In genomic region chr11:65916391-65916790, GRCh38 we compare ENCODE assay signal across 11 cellular contexts. TPM values are rescaled to one million over a fixed set of nuclear protein-coding genes. Genes with fewer than 3 reads are reported as not detected.
DNase-seq lines count a peak whose midpoint lies in the region; ATAC-seq and TF ChIP-seq lines count a peak whose summit lies in the region.
"Had no signal": no experiment of that assay in that cellular context is flagged by ENCODE, and none has a peak within 500 bp of the region (broad histone marks: within the 10 kb centered on the region; RNA-seq: fewer than 3 reads in every experiment).

No MANE protein-coding gene starts in this region.

- H4K20me1 ChIP-seq in DND-41 (ENCODE audit: insufficient read depth, low read length): peaks cover 15% of the 10 kb centered on the region

- H3K36me3 ChIP-seq in DND-41 (ENCODE audit: insufficient read depth, low read length) (peaks cover 29% of the 10 kb centered on the region), SJCRH30 (no peaks in the 10 kb centered on the region), esophagus squamous epithelium (peaks cover 0 to 16% (median 0%) of the 10 kb centered on the region in 3 donors), sigmoid colon (peaks cover 0 to 15% (median 0%) of the 10 kb centered on the region in 4 donors)

- H3K4me2 ChIP-seq in DND-41 (ENCODE audit: insufficient read depth, low read length): peak overlapping the region; percentile 98; the same call in 1 of the 2 replicates

- DNase-seq in DND-41: no peak
- DNase-seq in SJCRH30: no peak
- DNase-seq in esophagus squamous epithelium (lab: John Stamatoyannopoulos, UW): no peak
- DNase-seq in sigmoid colon: no peak
- DNase-seq in pons (ENCODE audit: low spot score): no peak
- DNase-seq in SIG-M5 treated with dmso at 0.1 percent for 504 hours (lab: John Stamatoyannopoulos, UW; ENCODE audit: unreplicated experiment): no peak
- DNase-seq in NCI-H345 treated with DMSO at 0.1 percent for 48 hours (lab: John Stamatoyannopoulos, UW; ENCODE audit: unreplicated experiment): no peak
- DNase-seq: activated effector memory CD4-positive, alpha-beta T cell treated with anti-CD3 and anti-CD28 coated beads, Interleukin-2, amount 50 U/mL, for 16 hours; OCI-M1 had no signal

- peaks cover 36% of the 10 kb centered on the region for H3K79me2 ChIP-seq in DND-41 (ENCODE audit: insufficient read depth, low read length)

- H3K9ac ChIP-seq in DND-41 (ENCODE audit: low read depth, low read length): peak overlapping the region; percentile 99; the same call in 1 of the 2 replicates
- H3K9ac ChIP-seq: KMS-11 had no signal

- no peak overlapping the region for H3K27ac ChIP-seq in DND-41 (ENCODE audit: low read length)
- peak overlapping the region; percentile 71 for H3K27ac ChIP-seq in SJCRH30
- H3K27ac ChIP-seq in esophagus squamous epithelium: peak overlapping the region; percentile 94 to 99 (median 98)
- H3K27ac ChIP-seq in sigmoid colon: peak overlapping the region; percentile 94 to 99 (median 96)
- H3K27ac ChIP-seq: KMS-11 had no signal

- H3K27me3 ChIP-seq in DND-41 (ENCODE audit: insufficient read depth, low read length, poor library complexity): no peaks in the 10 kb centered on the region
- H3K27me3 ChIP-seq in SJCRH30: no peaks in the 10 kb centered on the region
- no peaks in the 10 kb centered on the region for H3K27me3 ChIP-seq in esophagus squamous epithelium
- no peaks in the 10 kb centered on the region for H3K27me3 ChIP-seq in sigmoid colon

- 48 to 80% methylated on average over 3 of the region's 7 CpGs for WGBS in esophagus squamous epithelium, 2 donors
- WGBS in sigmoid colon, 2 donors: 81% methylated on average over 7 of the region's 7 CpGs

- H3K9me3 ChIP-seq in DND-41 (ENCODE audit: insufficient read depth, low read length, severe bottlenecking) (no peaks in the 10 kb centered on the region), SJCRH30 (replicated peaks) (no peaks in the 10 kb centered on the region), esophagus squamous epithelium (no peaks in the 10 kb centered on the region), sigmoid colon (no peaks in the 10 kb centered on the region)

- H3K4me1 ChIP-seq in DND-41 (ENCODE audit: insufficient read depth, low read length): peaks cover 33% of the 10 kb centered on the region
- peaks cover 53% of the 10 kb centered on the region for H3K4me1 ChIP-seq in SJCRH30
- H3K4me1 ChIP-seq in esophagus squamous epithelium: peaks cover 65 to 86% (median 70%) of the 10 kb centered on the region in 3 donors
- H3K4me1 ChIP-seq in sigmoid colon: peaks cover 0 to 68% (median 62%) of the 10 kb centered on the region in 4 donors

- H3K4me3 ChIP-seq in DND-41 (ENCODE audit: low read depth in 1 of 2, low read length in 2 of 2): no peak overlapping the region
- no peak overlapping the region; the same call in 1 of the 2 replicates for H3K4me3 ChIP-seq in SJCRH30
- H3K4me3 ChIP-seq in esophagus squamous epithelium: peak overlapping the region in 2 of 4 donors; percentile 1 to 98
- no peak overlapping the region for H3K4me3 ChIP-seq in sigmoid colon

- intact Hi-C loops in esophagus squamous epithelium (cut with DNase I) (no loop called here), sigmoid colon (cut with DNase I) (loop anchor here (5.0 kb wide), 1 partner anchor 59 kb away; the partner anchor contains the start of gene CFL1)

- no peak for TF ChIP-seq POLR2A in esophagus squamous epithelium (IDR thresholded peaks at IDR 0.05)
- TF ChIP-seq POLR2A in sigmoid colon (IDR thresholded peaks at IDR 0.05): no peak

- TF ChIP-seq EP300 in sigmoid colon (IDR thresholded peaks at IDR 0.05): no peak

- H2AFZ ChIP-seq in DND-41 (ENCODE audit: low read depth, low read length): no peak overlapping the region

- ATAC-seq in DND-41 (ENCODE audit: insufficient read depth, low read depth) (no peak), HG03159 (IDR thresholded peaks at IDR 0.05; ENCODE audit: unreplicated experiment) (no peak)

- TF ChIP-seq CTCF in DND-41 (IDR thresholded peaks at IDR 0.05; ENCODE audit: borderline replicate concordance, extremely low read depth, low read length, poor library complexity, severe bottlenecking) (no peak), esophagus squamous epithelium (IDR thresholded peaks at IDR 0.05) (no peak), sigmoid colon (IDR thresholded peaks at IDR 0.05) (no peak)

RNA-seq across cellular contexts. Expression of gene C11orf68, which starts 2.5 kb away (rescaled TPM):
- total RNA-seq in SJCRH30 (2014; rRNA removed; shearing (Covaris generic)): 9.2 and 10.3 TPM in 2 replicates
- total RNA-seq in esophagus squamous epithelium (10 to 100 TPM in 2 of 4 donors, 1 to 10 TPM in 2; 5.8 to 15.6 (median 10.6) TPM), sigmoid colon (10 to 100 TPM; 22.1 to 36.3 (median 23.9) TPM)
- 10 to 100 TPM; 23.4 to 26.1 (median 24.0) TPM for polyA plus RNA-seq in sigmoid colon

RNA-seq across cellular contexts. Expression of gene DRAP1, which starts 2.8 kb away (rescaled TPM):
- total RNA-seq in SJCRH30 (2014; rRNA removed; shearing (Covaris generic)): 72.7 and 77.7 TPM in 2 replicates
- total RNA-seq in esophagus squamous epithelium (100 to 1,000 TPM in 1 of 4 donors, 10 to 100 TPM in 3; 69.6 to 138 (median 76.8) TPM), sigmoid colon (100 to 1,000 TPM in 1 of 4 donors, 10 to 100 TPM in 3; 58.9 to 115 (median 79.2) TPM)
- polyA plus RNA-seq in sigmoid colon: 10 to 100 TPM; 61.5 to 87.1 (median 77.5) TPM

RNA-seq across cellular contexts. Expression of gene FOSL1, which starts 16.2 kb away (rescaled TPM):
- 1.5 and 1.9 TPM in 2 replicates for total RNA-seq in SJCRH30 (2014; rRNA removed; shearing (Covaris generic))
- total RNA-seq in esophagus squamous epithelium (10 to 100 TPM; 11.9 to 72.7 (median 35.6) TPM), sigmoid colon (10 to 100 TPM in 1 of 4 donors, 1 to 10 TPM in 1, under 1 TPM in 1, not detected in 1; 0.36 to 12.4 (median 2.8) TPM)
- 1 to 10 TPM; 1.6 to 3.6 (median 2.9) TPM for polyA plus RNA-seq in sigmoid colon

RNA-seq across cellular contexts. Expression of gene CCDC85B, which starts 25.9 kb away (rescaled TPM):
- 25.2 and 30.6 TPM in 2 replicates for total RNA-seq in SJCRH30 (2014; rRNA removed; shearing (Covaris generic))
- total RNA-seq in esophagus squamous epithelium (10 to 100 TPM; 16.0 to 34.3 (median 28.0) TPM), sigmoid colon (10 to 100 TPM; 57.1 to 73.6 (median 67.6) TPM)
- polyA plus RNA-seq in sigmoid colon: 10 to 100 TPM in 2 of 3 donors, 1 to 10 TPM in 1; 4.2 to 31.6 (median 13.2) TPM

RNA-seq across cellular contexts. Expression of gene FIBP, which starts 28.1 kb away (rescaled TPM):
- 64.3 and 68.1 TPM in 2 replicates for total RNA-seq in SJCRH30 (2014; rRNA removed; shearing (Covaris generic))
- 10 to 100 TPM; 35.7 to 60.1 (median 38.4) TPM for total RNA-seq in esophagus squamous epithelium
- 10 to 100 TPM; 37.5 to 60.7 (median 48.6) TPM for total RNA-seq in sigmoid colon
- polyA plus RNA-seq in sigmoid colon: 10 to 100 TPM; 54.4 to 66.1 (median 58.3) TPM
